In the genomic region with DNA sequence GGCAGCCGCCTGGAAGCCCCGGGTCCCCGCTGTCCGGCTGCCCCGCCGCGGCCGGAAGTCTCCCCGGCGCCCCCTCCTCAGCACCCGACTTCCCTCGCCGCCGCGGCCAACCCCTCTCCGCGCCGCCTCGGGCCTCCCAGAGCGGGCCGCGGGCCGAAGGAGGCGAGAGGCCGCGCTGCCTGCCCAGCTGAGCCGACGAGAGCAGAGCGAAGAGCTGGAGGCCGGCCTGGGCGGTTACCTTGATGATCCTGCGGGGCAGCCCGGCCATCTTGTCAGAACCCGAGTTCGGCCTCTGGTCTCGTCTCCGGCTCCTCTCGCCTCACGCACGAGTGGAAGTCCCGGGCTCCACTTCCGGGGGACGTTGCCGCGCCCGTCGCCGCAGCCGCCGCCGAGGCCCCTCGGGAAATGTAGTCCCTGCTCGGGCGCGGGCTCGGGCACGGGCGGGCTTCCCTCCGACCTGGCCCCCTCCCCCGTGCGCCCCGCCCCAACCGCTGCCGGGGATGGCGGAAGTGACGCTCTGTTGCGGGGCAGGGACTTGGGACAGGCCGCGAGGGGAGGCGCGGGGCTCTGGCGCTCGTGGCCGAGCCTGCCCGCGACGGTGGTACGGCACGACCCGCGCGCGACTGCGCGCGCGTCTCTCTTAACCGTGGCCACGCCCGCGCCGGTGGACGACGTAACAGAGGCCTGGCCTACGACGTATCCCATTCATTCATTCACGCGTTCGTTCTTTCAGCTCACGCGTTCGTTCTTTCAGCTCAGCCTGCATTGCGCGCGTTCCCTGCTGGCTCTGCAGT, we compare ENCODE assay signal across 8 cellular contexts. TPM values are rescaled to one million over a fixed set of nuclear protein-coding genes. Genes with fewer than 3 reads are reported as not detected.
DNase-seq lines count a peak whose midpoint lies in the region; ATAC-seq and TF ChIP-seq lines count a peak whose summit lies in the region.

A gene with protein sequence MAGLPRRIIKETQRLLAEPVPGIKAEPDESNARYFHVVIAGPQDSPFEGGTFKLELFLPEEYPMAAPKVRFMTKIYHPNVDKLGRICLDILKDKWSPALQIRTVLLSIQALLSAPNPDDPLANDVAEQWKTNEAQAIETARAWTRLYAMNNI (minus strand): TSS at position 331 of the 794 bp plus-strand sequence. CDS start 63 bp downstream, at position 268.

- H3K4me1 ChIP-seq in right atrium auricular region (peaks cover 0 to 45% of the 10 kb centered on the region in 2 donors), psoas muscle (peaks cover 44% of the 10 kb centered on the region), urinary bladder (ENCODE audit: insufficient read depth) (no peaks in the 10 kb centered on the region)

- no peaks in the 10 kb centered on the region for H3K36me3 ChIP-seq in right atrium auricular region
- H3K36me3 ChIP-seq in psoas muscle (ENCODE audit: insufficient read depth in 1 of 2, low read depth in 1 of 2) = no peaks in the 10 kb centered on the region
- no peaks in the 10 kb centered on the region for H3K36me3 ChIP-seq in urinary bladder (ENCODE audit: insufficient read depth)

- peak; percentile 90 to 98 for DNase-seq in NCI-H1930 (lab: John Stamatoyannopoulos, UW)
- peak; percentile 87 to 99 (median 96) for DNase-seq in anterior cingulate cortex (lab: John Stamatoyannopoulos, UW)
- peak; percentile 96 for DNase-seq in right atrium auricular region (ENCODE audit: low spot score)
- DNase-seq in psoas muscle = peak; percentile 97 to 98

- H3K27me3 ChIP-seq in right atrium auricular region = no peaks in the 10 kb centered on the region
- no peaks in the 10 kb centered on the region for H3K27me3 ChIP-seq in psoas muscle (ENCODE audit: insufficient read depth in 3 of 3, low read length in 2 of 3)

- TF ChIP-seq POLR2A in GM18505 (IDR thresholded peaks at IDR 0.05; ENCODE audit: borderline replicate concordance, extremely low read depth, insufficient read depth, insufficient read length) = peak; percentile 83

- WGBS in psoas muscle, 3 donors = 0% methylated on average over 59 to 105 of the region's 105 CpGs
- under 1% methylated on average over 105 of the region's 105 CpGs for WGBS in urinary bladder

- H3K9me3 ChIP-seq in right atrium auricular region = no peaks in the 10 kb centered on the region
- H3K9me3 ChIP-seq in psoas muscle = no peaks in the 10 kb centered on the region

- peak; percentile 84 for ATAC-seq in GM18505 (IDR thresholded peaks at IDR 0.05; ENCODE audit: unreplicated experiment)
- peak; percentile 77 for ATAC-seq in HG02970 (IDR thresholded peaks at IDR 0.05; ENCODE audit: low FRiP score, unreplicated experiment)
- peak; percentile 94 to 98 (median 96) for ATAC-seq in psoas muscle

- H3K27ac ChIP-seq in right atrium auricular region = peak within 1 kb of the TSS; percentile 93 to 96
- peak within 1 kb of the TSS; percentile 98 for H3K27ac ChIP-seq in psoas muscle
- H3K27ac ChIP-seq in urinary bladder (ENCODE audit: low read depth) = peak within 1 kb of the TSS; percentile 97

- intact Hi-C loops in T-helper 2 cell treated with Interferon-gamma antibody and Interleukin-4, amounts not matched to agents 100 ng/mL and 5 ng/mL, for 36 hours (cut with micrococcal nuclease) = loop anchor here (1.0 to 5.0 kb wide), 8 partner anchors 23 to 1295 kb away; partner anchors contain the start of genes CEP83, CRADD, EEA1 and MRPL42
- intact Hi-C loops in psoas muscle (cut with DNase I) = no loop called here

- peak within 1 kb of the TSS; percentile 86 to 100 for H3K4me3 ChIP-seq in right atrium auricular region
- H3K4me3 ChIP-seq in psoas muscle = peak within 1 kb of the TSS; percentile 99
- peak within 1 kb of the TSS; percentile 100 for H3K4me3 ChIP-seq in urinary bladder (ENCODE audit: low read depth, low read length)

- TF ChIP-seq CTCF in right atrium auricular region (IDR thresholded peaks at IDR 0.05) = no peak
- no peak for TF ChIP-seq CTCF in psoas muscle (IDR thresholded peaks at IDR 0.05)

RNA-seq across cellular contexts. Expression of the gene that starts here (rescaled TPM):
- total RNA-seq in T-helper 2 cell treated with Interferon-gamma antibody and Interleukin-4, amounts not matched to agents 100 ng/mL and 5 ng/mL, for 36 hours = 195 and 203 TPM in 2 replicates
- total RNA-seq in right atrium auricular region (10 to 100 TPM; 30.2 to 41.5 TPM), psoas muscle (10 to 100 TPM; 70.6 to 97.6 (median 80.0) TPM), urinary bladder (132 TPM)
- polyA plus RNA-seq in psoas muscle (100 to 1,000 TPM in 1 of 3 donors, 10 to 100 TPM in 2; 52.8 to 104 (median 91.4) TPM), urinary bladder (64.5 TPM)

Comparison
In these comparisons a context has a peak if more than half of its experiments do, and no peak if none do; other contexts are left out.
1. Peak in every context shown above with its lines: DNase-seq, ATAC-seq, H3K4me3 ChIP-seq and H3K27ac ChIP-seq.